8 cellular contexts compared by ENCODE assay signal in genomic region chr20:380763-381580, GRCh38. TPM values are rescaled to one million over a fixed set of nuclear protein-coding genes. Genes with fewer than 3 reads are reported as not detected.
DNase-seq lines count a peak whose midpoint lies in the region; ATAC-seq and TF ChIP-seq lines count a peak whose summit lies in the region.

No MANE protein-coding gene starts in this region.

- H3K27ac Mint-ChIP-seq in activated T-cell treated with anti-CD3 and anti-CD28 coated beads, Interleukin-2, amount 50 U/mL, for 24 hours = peak overlapping the region; percentile 93
- H3K27ac Mint-ChIP-seq in neural progenitor cell = no peak overlapping the region

- H3F3A ChIP-seq in OCI-LY1 (ENCODE audit: insufficient read depth, low read length) = 0 out of 2 replicates have a peak, but pooled peaks cover 3% of the 10 kb centered on the region
- peaks cover 14% of the 10 kb centered on the region for H3F3A ChIP-seq in neural progenitor cell (ENCODE audit: low read depth)

- no peaks in the 10 kb centered on the region for H4K20me1 ChIP-seq in OCI-LY1 (ENCODE audit: insufficient read depth, low read length)
- peaks cover 6% of the 10 kb centered on the region for H4K20me1 ChIP-seq in neural progenitor cell (ENCODE audit: low read depth)

- H3K4me2 ChIP-seq in OCI-LY1 (ENCODE audit: low read length) = peak overlapping the region; percentile 76
- peak overlapping the region; percentile 90 for H3K4me2 ChIP-seq in neural progenitor cell

- DNase-seq in AML-193 (lab: John Stamatoyannopoulos, UW) (peak; percentile 8 to 62), fibroblast of gingiva (ENCODE audit: low read depth) (peak; percentile 70), neural progenitor cell (ENCODE audit: low spot score) (peak; percentile 79), thoracic aorta (ENCODE audit: low spot score) (no peak)
- DNase-seq in activated T-cell treated with anti-CD3 and anti-CD28 coated beads, Interleukin-2, amount 50 U/mL, for 24 hours = peak; percentile 85

- H3K9ac ChIP-seq in OCI-LY1 (ENCODE audit: low read length) (peak overlapping the region; percentile 93), neural progenitor cell (no peak overlapping the region)

- H3K4me1 ChIP-seq in OCI-LY1 (ENCODE audit: insufficient read depth, low read length, severe bottlenecking) = peaks cover 7% of the 10 kb centered on the region
- no peaks in the 10 kb centered on the region for H3K4me1 ChIP-seq in neural progenitor cell
- peaks cover 5 to 6% of the 10 kb centered on the region in 2 donors for H3K4me1 ChIP-seq in thoracic aorta (ENCODE audit: control insufficient read depth in 1 of 2, low read depth in 2 of 2)

- H3K27me3 Mint-ChIP-seq in activated T-cell treated with anti-CD3 and anti-CD28 coated beads, Interleukin-2, amount 50 U/mL, for 24 hours = no peaks in the 10 kb centered on the region
- peaks cover 22% of the 10 kb centered on the region for H3K27me3 Mint-ChIP-seq in neural progenitor cell (ENCODE audit: insufficient read depth, low read depth)

- H3K4me3 Mint-ChIP-seq in activated T-cell treated with anti-CD3 and anti-CD28 coated beads, Interleukin-2, amount 50 U/mL, for 24 hours = peak overlapping the region; percentile 89
- H3K4me3 Mint-ChIP-seq in neural progenitor cell = peak overlapping the region; percentile 83

- ATAC-seq in GM18909 (IDR thresholded peaks at IDR 0.05; ENCODE audit: poor library complexity, unreplicated experiment) (peak; percentile 64), HG03139 (IDR thresholded peaks at IDR 0.05; ENCODE audit: unreplicated experiment) (peak; percentile 52), thoracic aorta (ENCODE audit: insufficient number of reproducible peaks, low FRiP score, low read depth) (no peak)

- no peaks in the 10 kb centered on the region for H3K9me2 ChIP-seq in OCI-LY1 (ENCODE audit: low read depth, low read length)

- H3K36me3 ChIP-seq in OCI-LY1 (ENCODE audit: insufficient read depth, low read length) (peaks cover 6% of the 10 kb centered on the region), neural progenitor cell (no peaks in the 10 kb centered on the region), thoracic aorta (no peaks in the 10 kb centered on the region)

- peaks cover 4% of the 10 kb centered on the region; the same call in 1 of the 2 replicates for H3K79me2 ChIP-seq in OCI-LY1 (ENCODE audit: insufficient read depth, low read length)
- H3K79me2 ChIP-seq in neural progenitor cell (ENCODE audit: low read depth) = no peaks in the 10 kb centered on the region

- H3K36me3 Mint-ChIP-seq in activated T-cell treated with anti-CD3 and anti-CD28 coated beads, Interleukin-2, amount 50 U/mL, for 24 hours (ENCODE audit: low read depth) = peaks cover 26% of the 10 kb centered on the region
- no peaks in the 10 kb centered on the region for H3K36me3 Mint-ChIP-seq in neural progenitor cell

- H3K4me3 ChIP-seq in OCI-LY1 (ENCODE audit: low read depth, low read length, poor library complexity, severe bottlenecking) (peak overlapping the region; percentile 89), neural progenitor cell (peak overlapping the region; percentile 67), thoracic aorta (peak overlapping the region; percentile 84)

- H3K9me3 ChIP-seq in OCI-LY1 (ENCODE audit: low read length) (no peaks in the 10 kb centered on the region), neural progenitor cell (ENCODE audit: low read depth) (no peaks in the 10 kb centered on the region), thoracic aorta (no peaks in the 10 kb centered on the region)

- H3K9me3 Mint-ChIP-seq in activated T-cell treated with anti-CD3 and anti-CD28 coated beads, Interleukin-2, amount 50 U/mL, for 24 hours = no peaks in the 10 kb centered on the region
- H3K9me3 Mint-ChIP-seq in neural progenitor cell = no peaks in the 10 kb centered on the region

- H3K4me1 Mint-ChIP-seq in activated T-cell treated with anti-CD3 and anti-CD28 coated beads, Interleukin-2, amount 50 U/mL, for 24 hours (ENCODE audit: low read depth) = peaks cover 27% of the 10 kb centered on the region
- peaks cover 3% of the 10 kb centered on the region for H3K4me1 Mint-ChIP-seq in neural progenitor cell

- H2AFZ ChIP-seq in OCI-LY1 (ENCODE audit: low read length) (no peak overlapping the region), neural progenitor cell (replicated peaks) (peak overlapping the region; percentile 12)

- H3K27me3 ChIP-seq in OCI-LY1 (ENCODE audit: insufficient read depth, low read length) (no peaks in the 10 kb centered on the region; the same call in 1 of the 2 replicates), neural progenitor cell (peaks cover 38% of the 10 kb centered on the region), thoracic aorta (replicated peaks; ENCODE audit: insufficient read depth) (no peaks in the 10 kb centered on the region)

- no peak for TF ChIP-seq CTCF in OCI-LY1 (IDR thresholded peaks at IDR 0.05; ENCODE audit: low read length)
- peak; percentile 19 for TF ChIP-seq CTCF in neural progenitor cell (IDR thresholded peaks at IDR 0.05)
- TF ChIP-seq CTCF in thoracic aorta (IDR thresholded peaks at IDR 0.05) = no peak

- peak overlapping the region; percentile 69 for H3K27ac ChIP-seq in OCI-LY1 (ENCODE audit: low read depth, low read length, poor library complexity, severe bottlenecking)
- no peak overlapping the region for H3K27ac ChIP-seq in neural progenitor cell
- no peak overlapping the region for H3K27ac ChIP-seq in thoracic aorta

RNA-seq across cellular contexts. Expression of gene TRIB3, which starts 0.4 kb away (rescaled TPM):
- 0.43 and 3.7 TPM in 2 replicates for total RNA-seq in neural progenitor cell (ENCODE audit: low replicate concordance)
- 1 to 10 TPM; 2.7 to 5.0 TPM for total RNA-seq in thoracic aorta

RNA-seq across cellular contexts. Expression of gene RBCK1, which starts 27.1 kb away (rescaled TPM):
- total RNA-seq in neural progenitor cell (ENCODE audit: low replicate concordance) = 24.3 and 60.7 TPM in 2 replicates
- total RNA-seq in thoracic aorta = 100 to 1,000 TPM in 1 of 2 donors, 10 to 100 TPM in 1; 84.0 to 102 TPM

RNA-seq across cellular contexts. Expression of gene NRSN2, which starts 34.1 kb away (rescaled TPM):
- total RNA-seq in neural progenitor cell (ENCODE audit: low replicate concordance) = 8.8 and 20.1 TPM in 2 replicates
- 10 to 100 TPM; 25.1 to 56.9 TPM for total RNA-seq in thoracic aorta

RNA-seq across cellular contexts. Expression of gene SOX12, which starts 55.6 kb away (rescaled TPM):
- total RNA-seq in neural progenitor cell (ENCODE audit: low replicate concordance) (5.3 and 26.6 TPM in 2 replicates), thoracic aorta (1 to 10 TPM; 3.9 to 5.4 TPM)
